In genomic region chr2:231013820-231014219, GRCh38 we compare ENCODE assay signal across 23 cellular contexts. TPM values are rescaled to one million over a fixed set of nuclear protein-coding genes. Genes with fewer than 3 reads are reported as not detected.
DNase-seq lines count a peak whose midpoint lies in the region; ATAC-seq and TF ChIP-seq lines count a peak whose summit lies in the region.
"Had no signal": no experiment of that assay in that cellular context is flagged by ENCODE, and none has a peak within 500 bp of the region (broad histone marks: within the 10 kb centered on the region; RNA-seq: fewer than 3 reads in every experiment).

No MANE protein-coding gene starts in this region.

- H3K4me1 Mint-ChIP-seq in Caco-2 (ENCODE audit: low read depth, unreplicated experiment) = peaks cover 50% of the 10 kb centered on the region
- peaks cover 20% of the 10 kb centered on the region for H3K4me1 Mint-ChIP-seq in GM23338
- no peaks in the 10 kb centered on the region for H3K4me1 Mint-ChIP-seq in stimulated activated effector memory CD8-positive, alpha-beta T cell treated with anti-CD3 and anti-CD28 coated beads, Interleukin-12 subunit alpha, Interleukin-12 subunit beta, amount 100 ng/mL, for 72 hours
- H3K4me1 Mint-ChIP-seq: CD4-positive, alpha-beta memory T cell; CD8-positive, alpha-beta memory T cell had no signal

- H3K36me3 Mint-ChIP-seq in Caco-2 (ENCODE audit: insufficient read depth, unreplicated experiment) = peaks cover 8% of the 10 kb centered on the region
- H3K36me3 Mint-ChIP-seq in GM23338 (ENCODE audit: low read depth) = no peaks in the 10 kb centered on the region; the same call in 2 of the 3 replicates
- H3K36me3 Mint-ChIP-seq in stimulated activated effector memory CD8-positive, alpha-beta T cell treated with anti-CD3 and anti-CD28 coated beads, Interleukin-12 subunit alpha, Interleukin-12 subunit beta, amount 100 ng/mL, for 72 hours = no peaks in the 10 kb centered on the region
- H3K36me3 Mint-ChIP-seq: CD14-positive monocyte; CD4-positive, alpha-beta memory T cell; CD4-positive, CD25-positive, alpha-beta regulatory T cell; CD8-positive, alpha-beta memory T cell had no signal

- no peak overlapping the region for H3K4me3 Mint-ChIP-seq in Caco-2 (ENCODE audit: unreplicated experiment)
- H3K4me3 Mint-ChIP-seq in GM23338 = no peak overlapping the region
- no peak overlapping the region for H3K4me3 Mint-ChIP-seq in stimulated activated effector memory CD8-positive, alpha-beta T cell treated with anti-CD3 and anti-CD28 coated beads, Interleukin-12 subunit alpha, Interleukin-12 subunit beta, amount 100 ng/mL, for 72 hours
- H3K4me3 Mint-ChIP-seq: CD14-positive monocyte; CD4-positive, alpha-beta memory T cell; CD4-positive, CD25-positive, alpha-beta regulatory T cell; CD8-positive, alpha-beta memory T cell had no signal

- no peaks in the 10 kb centered on the region for H3K27me3 Mint-ChIP-seq in Caco-2 (ENCODE audit: insufficient read depth, unreplicated experiment)
- H3K27me3 Mint-ChIP-seq in GM23338 (ENCODE audit: insufficient read depth, low read depth, poor library complexity) = peaks cover 9% of the 10 kb centered on the region

- H3K9me3 ChIP-seq in Caco-2 = no peaks in the 10 kb centered on the region
- H3K9me3 ChIP-seq in PC-9 (ENCODE audit: insufficient read depth, low read depth) = no peaks in the 10 kb centered on the region
- H3K9me3 ChIP-seq: BE2C, BLaER1 had no signal

- H3K27me3 ChIP-seq in Caco-2 (replicated peaks; ENCODE audit: control insufficient read depth, insufficient read depth, low read length) = no peaks in the 10 kb centered on the region
- H3K27me3 ChIP-seq in GM23338 (ENCODE audit: insufficient read depth) = no peaks in the 10 kb centered on the region
- H3K27me3 ChIP-seq in PC-9 (ENCODE audit: insufficient read depth, low read depth) = no peaks in the 10 kb centered on the region; the same call in 1 of the 2 replicates
- H3K27me3 ChIP-seq: BE2C, BLaER1 had no signal

- H3K27ac Mint-ChIP-seq in Caco-2 (ENCODE audit: unreplicated experiment) (no peak overlapping the region), GM23338 (no peak overlapping the region)
- H3K27ac Mint-ChIP-seq in stimulated activated effector memory CD8-positive, alpha-beta T cell treated with anti-CD3 and anti-CD28 coated beads, Interleukin-12 subunit alpha, Interleukin-12 subunit beta, amount 100 ng/mL, for 72 hours = no peak overlapping the region
- H3K27ac Mint-ChIP-seq: CD4-positive, alpha-beta memory T cell; CD4-positive, CD25-positive, alpha-beta regulatory T cell had no signal

- H3K9me2 ChIP-seq in GM23338 (ENCODE audit: insufficient read depth) (no peaks in the 10 kb centered on the region), PC-9 (ENCODE audit: insufficient read depth) (no peaks in the 10 kb centered on the region)

- no peaks in the 10 kb centered on the region for H3K36me3 ChIP-seq in Caco-2 (ENCODE audit: control insufficient read depth, insufficient read depth, low read length)
- H3K36me3 ChIP-seq in GM23338 (ENCODE audit: insufficient read depth) = no peaks in the 10 kb centered on the region
- no peaks in the 10 kb centered on the region for H3K36me3 ChIP-seq in PC-9 (ENCODE audit: low read depth)
- H3K36me3 ChIP-seq: BE2C, BLaER1 had no signal

- POLR2A ChIA-PET in Caco-2 (lab: Charles Lee) = interaction anchor here (0.5 to 0.6 kb wide), 2 partner anchors 20 to 37 kb away, joined by 3 to 5 read pairs; no protein-coding TSS in a partner anchor
- POLR2A ChIA-PET in PC-9 (lab: Charles Lee; ENCODE audit: unreplicated experiment) = interaction anchor here (0.5 to 0.6 kb wide), 2 partner anchors 450 to 834 kb away, joined by 4 to 15 read pairs; partner anchors contain the start of gene NCL

- ATAC-seq in GM23338 = peak; percentile 62
- ATAC-seq in stimulated activated effector memory CD8-positive, alpha-beta T cell treated with anti-CD3 and anti-CD28 coated beads, Interleukin-12 subunit alpha, Interleukin-12 subunit beta, amount 100 ng/mL, for 72 hours = no peak

- H3K4me3 ChIP-seq in Caco-2 (ENCODE audit: low read depth, low read length) (no peak overlapping the region), GM23338 (no peak overlapping the region), PC-9 (no peak overlapping the region), epithelial cell of esophagus (ENCODE audit: low read length) (no peak overlapping the region)
- H3K4me3 ChIP-seq: BLaER1 had no signal

- H3K4me1 ChIP-seq in Caco-2 (peaks cover 70% of the 10 kb centered on the region), GM23338 (ENCODE audit: insufficient read depth) (no peaks in the 10 kb centered on the region; the same call in 1 of the 2 replicates), PC-9 (replicated peaks; ENCODE audit: insufficient read depth) (peaks cover 35% of the 10 kb centered on the region)
- H3K4me1 ChIP-seq: BE2C, BLaER1 had no signal

- H3K27ac ChIP-seq in GM23338 (ENCODE audit: low read depth) (no peak overlapping the region), PC-9 (no peak overlapping the region)
- H3K27ac ChIP-seq: BLaER1 had no signal

- DNase-seq in Caco-2 = peak; percentile 57 to 63
- peak; percentile 35 for DNase-seq in GM23338 (ENCODE audit: low spot score)
- peak in 1 of 2 experiments; percentile 80 for DNase-seq in PC-9
- DNase-seq in epithelial cell of esophagus (ENCODE audit: low read depth) = peak; percentile 30
- no peak for DNase-seq in stimulated activated CD8-positive, alpha-beta memory T cell treated with anti-CD3 and anti-CD28 coated beads, Interleukin-4, amount 100 ng/mL, for 48 hours
- no peak for DNase-seq in cortex of kidney (lab: John Stamatoyannopoulos, UW)
- no peak for DNase-seq in SKM-1 (lab: John Stamatoyannopoulos, UW; ENCODE audit: unreplicated experiment)
- no peak for DNase-seq in stimulated activated effector memory CD8-positive, alpha-beta T cell treated with anti-CD3 and anti-CD28 coated beads, Interleukin-12 subunit alpha, Interleukin-12 subunit beta, amount 100 ng/mL, for 72 hours (ENCODE audit: low spot score in 2 of 2)
- DNase-seq: 8988T; ACHN; BE2C; C1 segment of cervical spinal cord; Calu3; CD4-positive, alpha-beta memory T cell; CD4-positive, CD25-positive, alpha-beta regulatory T cell; CD8-positive, alpha-beta memory T cell; COR-L47; DMS79 treated with DMSO at 0.1 percent for 48 hours; GF-D8 had no signal

- BruUV-seq in Caco-2 (replicated peaks; lab: Mats Ljungman, UMichigan) = no TSS peak
- BruUV-seq in PC-9 (replicated peaks; lab: Mats Ljungman, UMichigan) = no TSS peak

- H2AFZ ChIP-seq in GM23338 = no peak overlapping the region
- H2AFZ ChIP-seq in PC-9 = no peak overlapping the region

- H3K79me2 ChIP-seq in GM23338 (replicated peaks; ENCODE audit: insufficient read depth) (no peaks in the 10 kb centered on the region), PC-9 (ENCODE audit: low read depth) (no peaks in the 10 kb centered on the region)

- intact Hi-C loops in Caco-2 (cut with micrococcal nuclease; ENCODE audit: unreplicated experiment) = loop anchor here (1.0 kb wide), 1 partner anchor 20 kb away; no protein-coding TSS in a partner anchor
- intact Hi-C loops in PC-9 (cut with micrococcal nuclease; ENCODE audit: unreplicated experiment) = no loop called here

- H3K4me2 ChIP-seq in GM23338 (no peak overlapping the region), PC-9 (peak overlapping the region; percentile 13; the same call in 1 of the 2 replicates)
- H3K4me2 ChIP-seq: BLaER1 had no signal

- TF ChIP-seq CTCF in Caco-2 (IDR thresholded peaks at IDR 0.05; ENCODE audit: insufficient read depth in 1 of 2, low read depth in 1 of 2, low read length in 1 of 2, severe bottlenecking in 1 of 2, unreplicated experiment in 1 of 2) (no peak), GM23338 (conservative IDR thresholded peaks at IDR 0.05; ENCODE audit: low read depth in 2 of 2) (no peak), PC-9 (conservative IDR thresholded peaks at IDR 0.05) (no peak), epithelial cell of esophagus (IDR thresholded peaks at IDR 0.05; ENCODE audit: insufficient read depth, low read depth, low read length, missing control alignments) (no peak)

- CTCF ChIA-PET in Caco-2 (lab: Charles Lee) (no interaction called here), PC-9 (lab: Charles Lee) (no interaction called here)

- H4K20me1 ChIP-seq in GM23338 (replicated peaks; ENCODE audit: insufficient read depth) (no peaks in the 10 kb centered on the region), PC-9 (ENCODE audit: insufficient read depth) (no peaks in the 10 kb centered on the region)
- H4K20me1 ChIP-seq: BLaER1 had no signal

- no peaks in the 10 kb centered on the region for H3F3A ChIP-seq in GM23338 (replicated peaks; ENCODE audit: low read depth)
- no peaks in the 10 kb centered on the region for H3F3A ChIP-seq in PC-9 (ENCODE audit: insufficient read depth, low read depth)

- H3K9me3 Mint-ChIP-seq in Caco-2 (ENCODE audit: unreplicated experiment) = no peaks in the 10 kb centered on the region
- H3K9me3 Mint-ChIP-seq in GM23338 = peaks cover 5% of the 10 kb centered on the region; the same call in 2 of the 3 replicates
- H3K9me3 Mint-ChIP-seq in stimulated activated effector memory CD8-positive, alpha-beta T cell treated with anti-CD3 and anti-CD28 coated beads, Interleukin-12 subunit alpha, Interleukin-12 subunit beta, amount 100 ng/mL, for 72 hours = no peaks in the 10 kb centered on the region
- H3K9me3 Mint-ChIP-seq: CD14-positive monocyte; CD4-positive, alpha-beta memory T cell; CD8-positive, alpha-beta memory T cell had no signal

TF ChIP-seq in GM23338, 12 proteins besides CTCF, POLR2A, EP300 and RAD21 (continues in another document):
- TF ChIP-seq ZNF114 (CRISPR knock-in tag; IDR thresholded peaks at IDR 0.05) (no peak), ETS1 (IDR thresholded peaks at IDR 0.05) (no peak), STAT1 (IDR thresholded peaks at IDR 0.05; ENCODE audit: unreplicated experiment) (no peak)

RNA-seq across cellular contexts. Expression of gene SPATA3, which starts 17.9 kb away (rescaled TPM):
- not detected in 2 replicates for total RNA-seq in Caco-2 (2022)
- total RNA-seq in GM23338 (2014; rRNA removed; shearing (Covaris generic)) = not detected in 2 replicates
- polyA plus RNA-seq in GM23338 (2016; fragmentation: Nextera tagmentation; extraction: Ambion mirVana) = not detected in 2 replicates
- total RNA-seq in PC-9 (2021) = not detected in 2 replicates
- total RNA-seq: A673; Calu3; CD4-positive, alpha-beta memory T cell had no signal
- polyA plus RNA-seq: AG04450; CD14-positive monocyte; CD4-positive, alpha-beta memory T cell; CD4-positive, CD25-positive, alpha-beta regulatory T cell; CD8-positive, alpha-beta memory T cell had no signal

RNA-seq across cellular contexts. Expression of gene C2orf72, which starts 23.5 kb away (rescaled TPM):
- total RNA-seq in Caco-2 (2022) (90.5 and 105 TPM in 2 replicates), PC-9 (2021) (0.13 TPM in 1 of 2 replicates, not detected in the other)
- 1.3 and 1.4 TPM in 2 replicates for total RNA-seq in GM23338 (2014; rRNA removed; shearing (Covaris generic))
- polyA plus RNA-seq in GM23338 (2016; fragmentation: Nextera tagmentation; extraction: Ambion mirVana) = 0.17 and 0.37 TPM in 2 replicates
- total RNA-seq: A673; CD4-positive, alpha-beta memory T cell; CD4-positive, CD25-positive, alpha-beta regulatory T cell had no signal
- polyA plus RNA-seq: AG04450; CD14-positive monocyte; CD4-positive, alpha-beta memory T cell; CD4-positive, CD25-positive, alpha-beta regulatory T cell; CD8-positive, alpha-beta memory T cell had no signal

RNA-seq across cellular contexts. Expression of gene PSMD1, which starts 42.8 kb away (rescaled TPM):
- total RNA-seq in Caco-2 (2022) = 120 and 126 TPM in 2 replicates
- total RNA-seq in GM23338 (2014; rRNA removed; shearing (Covaris generic)) = 148 and 180 TPM in 2 replicates
- polyA plus RNA-seq in GM23338 (2016; fragmentation: Nextera tagmentation; extraction: Ambion mirVana) = 156 and 177 TPM in 2 replicates
- total RNA-seq in PC-9 (2021) = 80.6 and 119 TPM in 2 replicates

Comparison
In these comparisons a context has a peak if more than half of its experiments do, and no peak if none do; other contexts are left out.
1. DNase-seq: peak in Caco-2 (2 of 2), GM23338 (single experiment) and epithelial cell of esophagus (single experiment); none in stimulated activated CD8-positive, alpha-beta memory T cell treated with anti-CD3 and anti-CD28 coated beads, Interleukin-4, amount 100 ng/mL, for 48 hours (single experiment), cortex of kidney (single experiment), SKM-1 (single experiment) and stimulated activated effector memory CD8-positive, alpha-beta T cell treated with anti-CD3 and anti-CD28 coated beads, Interleukin-12 subunit alpha, Interleukin-12 subunit beta, amount 100 ng/mL, for 72 hours (0 of 2).
2. RNA of gene C2orf72, which starts 23.5 kb away (total RNA-seq): 90.5 to 105 TPM in Caco-2; 1.3 to 1.4 TPM in GM23338 and 0.13 TPM in PC-9; every median in the first group is over 10 times any median in the second.